Comparison of ENCODE assay signal across 8 cellular contexts in the genomic region with DNA sequence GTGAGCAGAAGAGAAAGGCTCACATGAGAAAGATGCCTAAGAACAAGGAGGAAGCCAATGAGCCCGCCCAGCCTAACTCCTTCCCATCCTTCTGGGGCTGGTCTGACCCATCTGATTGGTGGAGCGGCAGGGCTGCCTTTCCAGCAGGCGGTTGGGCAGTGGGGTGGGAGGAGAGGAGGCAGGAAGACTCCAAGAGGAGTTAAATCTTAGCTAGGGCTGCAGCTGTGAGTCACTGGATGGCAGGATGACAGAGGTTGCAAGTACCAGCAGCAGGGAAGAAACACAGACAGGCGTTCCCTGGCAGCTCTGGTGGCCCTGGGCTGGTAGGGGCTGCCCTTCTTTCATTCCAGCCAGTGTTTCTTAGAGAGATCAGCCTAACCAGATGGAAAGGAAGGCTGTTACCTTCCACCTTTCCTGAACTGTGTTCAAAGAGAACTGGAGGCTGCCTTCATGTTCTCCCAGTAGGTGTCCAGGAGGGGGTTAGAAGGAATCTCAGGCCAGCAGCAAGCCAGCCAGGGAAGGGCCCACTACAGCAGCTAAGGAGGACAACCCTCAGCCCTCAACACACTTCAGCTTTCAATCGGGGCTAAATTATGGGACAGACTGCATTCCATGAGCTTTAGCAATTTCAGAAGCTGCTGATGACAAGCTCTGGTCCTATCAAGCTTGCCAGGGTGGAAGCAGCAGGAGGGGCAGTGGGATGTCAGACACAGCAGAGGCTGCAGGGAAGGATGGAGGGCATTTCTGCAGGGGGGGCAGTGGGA. TPM values are rescaled to one million over a fixed set of nuclear protein-coding genes. Genes with fewer than 3 reads are reported as not detected.
DNase-seq lines count a peak whose midpoint lies in the region; ATAC-seq, FAIRE-seq and TF ChIP-seq lines count a peak whose summit lies in the region.

No MANE protein-coding gene starts in this region.

- peak overlapping the region; percentile 97 for H3K27ac ChIP-seq in RWPE1
- H3K27ac ChIP-seq in HepG2 (ENCODE audit: extremely low read length, insufficient read depth, low read length), result no peak overlapping the region
- H3K27ac ChIP-seq in substantia nigra (ENCODE audit: low read depth, low read length, poor library complexity, severe bottlenecking), result no peak overlapping the region

- peak overlapping the region; percentile 73 for H3K27ac Mint-ChIP-seq in dendritic cell treated with granulocyte-macrophage colony-stimulating factor and Interleukin-4, amounts not matched to agents 40 ng/mL and 50 ng/mL, for 4 days

- no peaks in the 10 kb centered on the region for H3K9me3 Mint-ChIP-seq in dendritic cell treated with granulocyte-macrophage colony-stimulating factor and Interleukin-4, amounts not matched to agents 40 ng/mL and 50 ng/mL, for 4 days

- no peak overlapping the region for H3K4me3 ChIP-seq in HepG2 (replicated peaks in 1 of 3; ENCODE audit: insufficient read depth in 1 of 3, low read depth in 2 of 3, low read length in 3 of 3)

- no peak for TF ChIP-seq POLR2A in HepG2 (IDR thresholded peaks at IDR 0.05; ENCODE audit: insufficient read depth in 1 of 2, low read depth in 2 of 2, low read length in 2 of 2)

- peaks cover 14% of the 10 kb centered on the region for H3K4me1 ChIP-seq in HepG2 (ENCODE audit: insufficient read depth, low read length)

- no peak for TF ChIP-seq EP300 in HepG2 (IDR thresholded peaks at IDR 0.05; ENCODE audit: low read depth in 2 of 2, low read length in 2 of 2)
- TF ChIP-seq EP300 in HepG2 (CRISPR knock-in tag; IDR thresholded peaks at IDR 0.05; ENCODE audit: borderline replicate concordance), result no peak

- H3K9me3 ChIP-seq in HepG2 (ENCODE audit: low read length), result no peaks in the 10 kb centered on the region

- DNase-seq in NK-92 treated with Interleukin-12 subunit alpha and Interleukin-12 subunit beta, amount 100 ng/mL, for 24 hours (lab: John Stamatoyannopoulos, UW), result peak; percentile 73
- DNase-seq in NK-92 (lab: John Stamatoyannopoulos, UW; ENCODE audit: unreplicated experiment) (no peak), RWPE1 (ENCODE audit: low spot score) (peak; percentile 92), HepG2 (ENCODE audit: low spot score) (no peak), substantia nigra (lab: John Stamatoyannopoulos, UW) (peak in 38 of 49 donors; percentile 9 to 85 (median 52)), NCI-H2171 (lab: John Stamatoyannopoulos, UW) (no peak)

- H3K36me3 Mint-ChIP-seq in dendritic cell treated with granulocyte-macrophage colony-stimulating factor and Interleukin-4, amounts not matched to agents 40 ng/mL and 50 ng/mL, for 4 days (ENCODE audit: low read depth), result no peaks in the 10 kb centered on the region

- in situ Hi-C loops in HepG2 (cut with HindIII; ENCODE audit: extremely low pct_ligation_motif_present, low pct_unique_long_range_greater_than_20kb), result no loop called here

- BruUV-seq in HepG2 (replicated peaks; lab: Mats Ljungman, UMichigan), result no TSS peak

- POLR2A ChIA-PET in RWPE1 (lab: Yijun Ruan, JAX; ENCODE audit: low non-redundant PET), result no interaction called here
- POLR2A ChIA-PET in HepG2 (lab: Yijun Ruan, JAX), result no interaction called here

- ATAC-seq in HepG2 (no peak; the same call in 2 of the 3 replicates), GM21786 (IDR thresholded peaks at IDR 0.05; ENCODE audit: unreplicated experiment) (no peak)

- no peak overlapping the region for H2AFZ ChIP-seq in HepG2 (ENCODE audit: low read length)

- no peak for TF ChIP-seq CTCF in RWPE1 (conservative IDR thresholded peaks at IDR 0.05; ENCODE audit: low read depth)
- no peak for TF ChIP-seq CTCF in HepG2 (CRISPR knock-in tag; IDR thresholded peaks at IDR 0.05)

- intact Hi-C loops in dendritic cell treated with granulocyte-macrophage colony-stimulating factor and Interleukin-4, amounts not matched to agents 40 ng/mL and 50 ng/mL, for 4 days (cut with micrococcal nuclease), result no loop called here
- intact Hi-C loops in HepG2 (cut with micrococcal nuclease; ENCODE audit: unreplicated experiment), result no loop called here

- H3K9ac ChIP-seq in HepG2 (ENCODE audit: insufficient read depth, low read depth, low read length), result no peak overlapping the region

- H3K36me3 ChIP-seq in HepG2 (replicated peaks in 1 of 2; ENCODE audit: control insufficient read depth in 1 of 2, insufficient read depth in 2 of 2, low read length in 2 of 2), result peaks cover 0 to 11% of the 10 kb centered on the region in 2 experiments; a peak in 1 of 5 replicates

- no peak for FAIRE-seq in HepG2 (lab: Jason Lieb, UNC)

- no peak overlapping the region for H3K4me3 Mint-ChIP-seq in dendritic cell treated with granulocyte-macrophage colony-stimulating factor and Interleukin-4, amounts not matched to agents 40 ng/mL and 50 ng/mL, for 4 days

- H3K4me1 Mint-ChIP-seq in dendritic cell treated with granulocyte-macrophage colony-stimulating factor and Interleukin-4, amounts not matched to agents 40 ng/mL and 50 ng/mL, for 4 days (ENCODE audit: low read depth), result peaks cover 80% of the 10 kb centered on the region

- no peak for TF ChIP-seq RAD21 in HepG2 (CRISPR knock-in tag; IDR thresholded peaks at IDR 0.05)

- H4K20me1 ChIP-seq in HepG2 (ENCODE audit: insufficient read depth, low read length), result peaks cover 42% of the 10 kb centered on the region

- H3K27me3 ChIP-seq in HepG2 (ENCODE audit: control insufficient read depth in 1 of 2, insufficient read depth in 2 of 2, low read length in 2 of 2), result no peaks in the 10 kb centered on the region

- H3K27me3 Mint-ChIP-seq in dendritic cell treated with granulocyte-macrophage colony-stimulating factor and Interleukin-4, amounts not matched to agents 40 ng/mL and 50 ng/mL, for 4 days, result no peaks in the 10 kb centered on the region

- H3K4me2 ChIP-seq in HepG2 (ENCODE audit: low read depth, low read length), result no peak overlapping the region

- WGBS in HepG2 (ENCODE audit: low lambda C conversion rate), result 80% methylated on average over 5 of the region's 5 CpGs

- H3K79me2 ChIP-seq in HepG2 (ENCODE audit: insufficient read depth, low read length), result peaks cover 58% of the 10 kb centered on the region

- CTCF ChIA-PET in RWPE1 (lab: Yijun Ruan, JAX), result interaction anchor here (0.6 to 0.7 kb wide), 2 partner anchors 50 to 281 kb away, joined by 3 read pairs; a partner anchor contains a TSS
- CTCF ChIA-PET in HepG2 (lab: Yijun Ruan, JAX; ENCODE audit: low intra/inter-chr PET ratio, low total read pairs), result no interaction called here

TF ChIP-seq in HepG2, 621 proteins besides CTCF, POLR2A, EP300 and RAD21:
- TF ChIP-seq SUZ12 (IDR thresholded peaks at IDR 0.05; ENCODE audit: low read depth, low read length) (no peak), RBM22 (optimal IDR thresholded peaks at IDR 0.05; ENCODE audit: low read length) (peak; percentile 31)

RNA-seq across cellular contexts. Expression of a gene that starts 50.3 kb away (rescaled TPM):
- 12.8 and 13.7 TPM in 2 replicates for total RNA-seq in HepG2 (2016; rRNA removed; fragmentation: Illumina TruSeq; extraction: Trizol)
- 4.3 and 5.4 TPM in 2 replicates for total RNA-seq in HepG2 (2016; cell fraction: cytosol; rRNA removed; fragmentation: Illumina TruSeq; extraction: Trizol; ENCODE audit: low read depth)
- total RNA-seq in HepG2 (2016; cell fraction: insoluble cytoplasmic fraction; rRNA removed; fragmentation: Illumina TruSeq; extraction: Trizol), result 12.1 and 12.6 TPM in 2 replicates
- total RNA-seq in HepG2 (2016; cell fraction: membrane; rRNA removed; fragmentation: Illumina TruSeq; extraction: Trizol), result 7.0 and 7.9 TPM in 2 replicates
- 10.5 and 11.5 TPM in 2 replicates for total RNA-seq in HepG2 (2016; cell fraction: nucleus; rRNA removed; fragmentation: Illumina TruSeq; extraction: Trizol)
- 11.2 and 13.3 TPM in 2 replicates for polyA plus RNA-seq in HepG2 (2011; rRNA removed)
- polyA plus RNA-seq in HepG2 (2011; cell fraction: cytosol; rRNA removed), result 10.0 and 13.2 TPM in 2 replicates
- 4.9 and 5.5 TPM in 2 replicates for polyA plus RNA-seq in HepG2 (2011; cell fraction: nucleus; rRNA removed)
- polyA plus RNA-seq in HepG2 (2012), result 11.0 and 11.8 TPM in 2 replicates
- 0.72 and 0.77 TPM in 2 replicates for polyA plus RNA-seq in HepG2 (2016; cell fraction: cytosol; fragmentation: Illumina TruSeq; extraction: Trizol; ENCODE audit: low read depth)
- 13.1 and 14.5 TPM in 2 replicates for polyA plus RNA-seq in HepG2 (2016; cell fraction: insoluble cytoplasmic fraction; fragmentation: Illumina TruSeq; extraction: Trizol; ENCODE audit: low read depth)
- 4.8 TPM in 2 replicates for polyA plus RNA-seq in HepG2 (2016; cell fraction: membrane; fragmentation: Illumina TruSeq; extraction: Trizol; ENCODE audit: low read depth)
- 14.6 and 15.9 TPM in 2 replicates for polyA plus RNA-seq in HepG2 (2016; cell fraction: nucleus; fragmentation: Illumina TruSeq; extraction: Trizol; ENCODE audit: insufficient read depth, low read depth)
- polyA minus RNA-seq in HepG2 (2011; rRNA and poly(A)+ RNA removed; ENCODE audit: low replicate concordance), result 12.6 and 31.1 TPM in 2 replicates
- 16.8 and 17.1 TPM in 2 replicates for polyA minus RNA-seq in HepG2 (2011; cell fraction: cytosol; rRNA and poly(A)+ RNA removed)
- polyA minus RNA-seq in HepG2 (2011; cell fraction: nucleus; rRNA and poly(A)+ RNA removed), result 15.8 and 18.3 TPM in 2 replicates

Comparison
In these comparisons a context has a peak if more than half of its experiments do, and no peak if none do; other contexts are left out.
1. DNase-seq: peak in NK-92 treated with Interleukin-12 subunit alpha and Interleukin-12 subunit beta, amount 100 ng/mL, for 24 hours (single experiment), RWPE1 (single experiment) and substantia nigra (38 of 49); none in NK-92 (single experiment), HepG2 (single experiment) and NCI-H2171 (single experiment).